In genomic region chr5:75622564-75622963, GRCh38 we compare ENCODE assay signal across 12 cellular contexts. TPM values are rescaled to one million over a fixed set of nuclear protein-coding genes. Genes with fewer than 3 reads are reported as not detected.
A peak's percentile ranks its signal among the peaks of the same experiment; 100 is the strongest.
DNase-seq lines count a peak whose midpoint lies in the region; ATAC-seq and TF ChIP-seq lines count a peak whose summit lies in the region.
"Had no signal": no experiment of that assay in that cellular context is flagged by ENCODE, and none has a peak within 500 bp of the region (broad histone marks: within the 10 kb centered on the region; RNA-seq: fewer than 3 reads in every experiment).

No MANE protein-coding gene starts in this region.

- WGBS in sigmoid colon, 2 donors: 22 to 70% methylated on average over 4 of the region's 4 CpGs

- ATAC-seq in left lobe of liver: peak; percentile 82
- peak; percentile 85 for ATAC-seq in upper lobe of right lung
- ATAC-seq: activated CD8-positive, alpha-beta T cell treated with anti-CD3 and anti-CD28 coated beads, Interleukin-2, amount 10 ng/mL, durations not matched to agents 7 days and 5 days had no signal

- no peak overlapping the region for H3K4me3 Mint-ChIP-seq in osteocyte (ENCODE audit: unreplicated experiment)
- H3K4me3 Mint-ChIP-seq: activated CD8-positive, alpha-beta T cell treated with anti-CD3 and anti-CD28 coated beads, Interleukin-2, amount 10 ng/mL, durations not matched to agents 7 days and 5 days had no signal

- no peak for TF ChIP-seq EP300 in sigmoid colon (IDR thresholded peaks at IDR 0.05)

- H3K9me3 ChIP-seq in upper lobe of right lung (no peaks in the 10 kb centered on the region), sigmoid colon (no peaks in the 10 kb centered on the region)

- intact Hi-C loops in upper lobe of right lung (cut with DNase I) (no loop called here), sigmoid colon (cut with DNase I) (no loop called here)

- no peaks in the 10 kb centered on the region for H3K27me3 Mint-ChIP-seq in osteocyte (ENCODE audit: unreplicated experiment)

- peak; percentile 29 for DNase-seq in LHCN-M2 (ENCODE audit: low read depth)
- DNase-seq in left lobe of liver (ENCODE audit: low spot score): peak; percentile 46
- DNase-seq in upper lobe of right lung: no peak
- no peak for DNase-seq in sigmoid colon
- DNase-seq in cerebellar cortex (ENCODE audit: low spot score): no peak
- DNase-seq in osteocyte (ENCODE audit: extremely low spot score, unreplicated experiment): no peak
- DNase-seq: activated CD8-positive, alpha-beta T cell treated with anti-CD3 and anti-CD28 coated beads, Interleukin-2, amount 10 ng/mL, durations not matched to agents 7 days and 5 days; aorta; DMS153; stimulated activated naive CD4-positive, alpha-beta T cell treated with Interleukin-2 at 50 U/mL for 16 hours had no signal

- H3K4me3 ChIP-seq in upper lobe of right lung: no peak overlapping the region
- H3K4me3 ChIP-seq in sigmoid colon: no peak overlapping the region

- no peaks in the 10 kb centered on the region for H3K36me3 Mint-ChIP-seq in osteocyte (ENCODE audit: unreplicated experiment)

- H3K27ac Mint-ChIP-seq in osteocyte (ENCODE audit: unreplicated experiment): no peak overlapping the region
- H3K27ac Mint-ChIP-seq: activated CD8-positive, alpha-beta T cell treated with anti-CD3 and anti-CD28 coated beads, Interleukin-2, amount 10 ng/mL, durations not matched to agents 7 days and 5 days; activated T-helper 2 cell treated with anti-CD3 and anti-CD28 coated beads, Interferon-gamma antibody, Interleukin-2, Interleukin-4, amounts not matched to agents 10 μg/mL and 5 μg/mL and 100 μg/mL, durations not matched to agents 14 hours and 24 hours and 36 hours had no signal

- H3K27me3 ChIP-seq in upper lobe of right lung (no peaks in the 10 kb centered on the region), sigmoid colon (no peaks in the 10 kb centered on the region)

- peaks cover 17% of the 10 kb centered on the region for H3K4me1 Mint-ChIP-seq in osteocyte (ENCODE audit: unreplicated experiment)

- H3K4me1 ChIP-seq in upper lobe of right lung: no peaks in the 10 kb centered on the region
- peaks cover 0 to 6% (median 0%) of the 10 kb centered on the region in 4 donors for H3K4me1 ChIP-seq in sigmoid colon

- no peak for TF ChIP-seq CTCF in VCaP (conservative IDR thresholded peaks at IDR 0.05)
- no peak for TF ChIP-seq CTCF in upper lobe of right lung (IDR thresholded peaks at IDR 0.05)
- no peak for TF ChIP-seq CTCF in sigmoid colon (IDR thresholded peaks at IDR 0.05)
- no peak for TF ChIP-seq CTCF in osteocyte (IDR thresholded peaks at IDR 0.05)

- H3K36me3 ChIP-seq in upper lobe of right lung: no peaks in the 10 kb centered on the region
- H3K36me3 ChIP-seq in sigmoid colon: no peaks in the 10 kb centered on the region

- TF ChIP-seq POLR2A in sigmoid colon (IDR thresholded peaks at IDR 0.05): no peak

- H3K27ac ChIP-seq in VCaP (peak overlapping the region; percentile 94), upper lobe of right lung (peak overlapping the region; percentile 20), sigmoid colon (no peak overlapping the region)

- H3K9me3 Mint-ChIP-seq in osteocyte (ENCODE audit: unreplicated experiment): no peaks in the 10 kb centered on the region
- H3K9me3 Mint-ChIP-seq: activated T-helper 2 cell treated with anti-CD3 and anti-CD28 coated beads, Interferon-gamma antibody, Interleukin-2, Interleukin-4, amounts not matched to agents 10 μg/mL and 5 μg/mL and 100 μg/mL, durations not matched to agents 14 hours and 24 hours and 36 hours had no signal

RNA-seq across cellular contexts. Expression of gene ANKDD1B, which starts 11.3 kb away (rescaled TPM):
- total RNA-seq in LHCN-M2 (2014; rRNA removed) (0.06 and 0.17 TPM in 2 replicates), left lobe of liver (0.13 TPM), upper lobe of right lung (3.7 TPM), sigmoid colon (under 1 TPM in 2 of 4 donors, not detected in 2; 0.36 to 0.66 TPM), osteocyte (0.63 and 0.67 TPM in 2 replicates)
- polyA plus RNA-seq in LHCN-M2 (2012): 0.05 TPM
- 1 to 10 TPM; 1.8 to 3.0 (median 3.0) TPM for polyA plus RNA-seq in sigmoid colon

Comparison
In these comparisons a context has a peak if more than half of its experiments do, and no peak if none do; other contexts are left out.
1. DNase-seq: peak in LHCN-M2 (single experiment) and left lobe of liver (single experiment); none in upper lobe of right lung (single experiment), sigmoid colon (single experiment), cerebellar cortex (single experiment) and osteocyte (single experiment).
2. H3K27ac ChIP-seq: peak in VCaP (single experiment) and upper lobe of right lung (single experiment); none in sigmoid colon (0 of 4).